11 cellular contexts compared by ENCODE assay signal in genomic region chr7:157932498-157933218, GRCh38.
DNase-seq lines count a peak whose midpoint lies in the region; ATAC-seq and TF ChIP-seq lines count a peak whose summit lies in the region.
"Had no signal": no experiment of that assay in that cellular context is flagged by ENCODE, and none has a peak within 500 bp of the region (broad histone marks: within the 10 kb centered on the region; RNA-seq: fewer than 3 reads in every experiment).

No MANE protein-coding gene starts in this region.

- H3K9me2 ChIP-seq in GM23248 (ENCODE audit: insufficient read depth): no peaks in the 10 kb centered on the region
- H3K9me2 ChIP-seq: SK-N-SH had no signal

- peak; percentile 31 to 37 for ATAC-seq in CD4-positive, CD25-positive, alpha-beta regulatory T cell (ENCODE audit: low read depth in 2 of 2)
- ATAC-seq in foreskin keratinocyte (peak; percentile 62), GM18868 (IDR thresholded peaks at IDR 0.05; ENCODE audit: unreplicated experiment) (no peak), HG03196 (IDR thresholded peaks at IDR 0.05; ENCODE audit: unreplicated experiment) (no peak), GM18873 (IDR thresholded peaks at IDR 0.05; ENCODE audit: low FRiP score, unreplicated experiment) (no peak), left colon (no peak)
- ATAC-seq: GM23338 had no signal

- peaks cover 2 to 8% of the 10 kb centered on the region in 2 experiments for H3K9me3 ChIP-seq in CD4-positive, CD25-positive, alpha-beta regulatory T cell (ENCODE audit: control insufficient read depth in 2 of 2, low read length in 2 of 2)
- no peaks in the 10 kb centered on the region for H3K9me3 ChIP-seq in GM23248 (ENCODE audit: low read depth)

- H3K9me3 Mint-ChIP-seq in CD4-positive, CD25-positive, alpha-beta regulatory T cell: peaks cover 3 to 11% (median 7%) of the 10 kb centered on the region in 7 donors

- no peaks in the 10 kb centered on the region for H3K4me1 ChIP-seq in CD4-positive, CD25-positive, alpha-beta regulatory T cell (ENCODE audit: control insufficient read depth, insufficient read depth, low read length, poor library complexity, severe bottlenecking)
- H3K4me1 ChIP-seq in GM23248 (ENCODE audit: insufficient read depth): no peaks in the 10 kb centered on the region
- no peaks in the 10 kb centered on the region for H3K4me1 ChIP-seq in foreskin keratinocyte

- no peak overlapping the region for H3K9ac ChIP-seq in GM23248
- H3K9ac ChIP-seq: SK-N-SH had no signal

- no peaks in the 10 kb centered on the region for H3K27me3 ChIP-seq in CD4-positive, CD25-positive, alpha-beta regulatory T cell (ENCODE audit: control insufficient read depth, insufficient read depth, low read length)
- H3K27me3 ChIP-seq in GM23248 (replicated peaks; ENCODE audit: insufficient read depth) (no peaks in the 10 kb centered on the region), foreskin keratinocyte (no peaks in the 10 kb centered on the region)

- no peaks in the 10 kb centered on the region for H3K27me3 Mint-ChIP-seq in CD4-positive, CD25-positive, alpha-beta regulatory T cell

- H3K4me1 Mint-ChIP-seq in CD4-positive, CD25-positive, alpha-beta regulatory T cell: no peaks in the 10 kb centered on the region
- H3K4me1 Mint-ChIP-seq: GM23338 had no signal

- no peaks in the 10 kb centered on the region for H3K79me2 ChIP-seq in GM23248 (ENCODE audit: insufficient read depth)

- intact Hi-C loops in left colon (cut with DNase I, micrococcal nuclease): no loop called here

- no peak for DNase-seq in CD4-positive, CD25-positive, alpha-beta regulatory T cell
- DNase-seq in GM23248 (peak; percentile 41), SW480 (ENCODE audit: low spot score) (peak; percentile 80), foreskin keratinocyte (no peak), left colon (no peak)
- DNase-seq: NCI-H2029, SK-N-SH had no signal

- no peaks in the 10 kb centered on the region for H3K36me3 ChIP-seq in CD4-positive, CD25-positive, alpha-beta regulatory T cell (ENCODE audit: control insufficient read depth, insufficient read depth, low read length)
- no peaks in the 10 kb centered on the region for H3K36me3 ChIP-seq in GM23248 (ENCODE audit: low read depth)

- H4K20me1 ChIP-seq in GM23248 (ENCODE audit: insufficient read depth): no peaks in the 10 kb centered on the region

- H3K36me3 Mint-ChIP-seq in CD4-positive, CD25-positive, alpha-beta regulatory T cell: no peaks in the 10 kb centered on the region

- in situ Hi-C loops in GM23248 (cut with MboI): no loop called here

- H2AFZ ChIP-seq in GM23248: no peak overlapping the region
- H2AFZ ChIP-seq: GM23338 had no signal

- H3K27ac ChIP-seq in CD4-positive, CD25-positive, alpha-beta regulatory T cell (ENCODE audit: insufficient read depth, low read length, poor library complexity, severe bottlenecking): no peak overlapping the region
- H3K27ac ChIP-seq in GM23248 (no peak overlapping the region), foreskin keratinocyte (no peak overlapping the region)

- 70 to 80% methylated on average over 5 of the region's 5 CpGs for WGBS in GM23248 (ENCODE audit: low coverage in 1 of 2, low lambda C conversion rate in 2 of 2, missing lambda C conversion rate in 2 of 2), 2 experiments

- peaks cover 25% of the 10 kb centered on the region for H3F3A ChIP-seq in GM23248 (ENCODE audit: insufficient read depth)

- TF ChIP-seq CTCF in foreskin keratinocyte (conservative IDR thresholded peaks at IDR 0.05): no peak

- no peak overlapping the region for H3K4me3 ChIP-seq in CD4-positive, CD25-positive, alpha-beta regulatory T cell (ENCODE audit: low read depth, low read length)
- H3K4me3 ChIP-seq in GM23248: no peak overlapping the region
- H3K4me3 ChIP-seq: GM23338 had no signal

- H3K4me2 ChIP-seq in GM23248 (ENCODE audit: unreplicated experiment): no peak overlapping the region
- H3K4me2 ChIP-seq: GM23338, SK-N-SH had no signal

- H3K27ac Mint-ChIP-seq in CD4-positive, CD25-positive, alpha-beta regulatory T cell: peak overlapping the region in 1 of 3 donors; percentile 28
- H3K27ac Mint-ChIP-seq: GM23338 had no signal

- H3K4me3 Mint-ChIP-seq in CD4-positive, CD25-positive, alpha-beta regulatory T cell: no peak overlapping the region
- H3K4me3 Mint-ChIP-seq: GM23338 had no signal

Comparison
In these comparisons a context has a peak if more than half of its experiments do, and no peak if none do; other contexts are left out.
1. ATAC-seq: peak in CD4-positive, CD25-positive, alpha-beta regulatory T cell (2 of 2) and foreskin keratinocyte (single experiment); none in GM18868 (single experiment), HG03196 (single experiment), GM18873 (single experiment) and left colon (single experiment).
2. DNase-seq: peak in GM23248 (single experiment) and SW480 (single experiment); none in CD4-positive, CD25-positive, alpha-beta regulatory T cell (0 of 3), foreskin keratinocyte (0 of 2) and left colon (0 of 2).